Comparison of ENCODE assay signal across 16 cellular contexts in genomic region chr6:112575309-112575834, GRCh38.
"Had no signal": no experiment of that assay in that cellular context is flagged by ENCODE, and none has a peak within 500 bp of the region (broad histone marks: within the 10 kb centered on the region; RNA-seq: fewer than 3 reads in every experiment).

No MANE protein-coding gene starts in this region.

- DNase-seq: activated CD4-positive, alpha-beta T cell treated with anti-CD3 and anti-CD28 coated beads, Interleukin-2, amount 50 U/mL, for 1 hour; activated CD4-positive, CD25-positive, alpha-beta regulatory T cell treated with anti-CD3 and anti-CD28 coated beads, Interleukin-2, amount 50 U/mL, for 72 hours; activated CD8-positive, alpha-beta memory T cell treated with anti-CD3 and anti-CD28 coated beads, Interleukin-2, amount 50 U/mL, for 48 hours; activated gamma-delta T cell; activated T-cell treated with anti-CD3 and anti-CD28 coated beads, Interleukin-2, amount 50 U/mL, for 48 hours; adrenal gland; foreskin melanocyte; glutamatergic neuron; hippocampal formation; left lung; mammary epithelial cell; nephron progenitor cell; right cardiac atrium; stimulated activated naive CD8-positive, alpha-beta T cell treated with anti-CD3 and anti-CD28 coated beads, Interleukin-15, Interleukin-2, amounts not matched to agents 100 U/mL and 50 U/mL, for 24 hours; transverse colon; uterus had no signal

- ATAC-seq: left lung; right cardiac atrium; stimulated activated naive CD8-positive, alpha-beta T cell treated with anti-CD3 and anti-CD28 coated beads, Interleukin-15, Interleukin-2, amounts not matched to agents 100 U/mL and 50 U/mL, for 24 hours had no signal
